ENCODE assay signal across 8 cellular contexts in the genomic region with DNA sequence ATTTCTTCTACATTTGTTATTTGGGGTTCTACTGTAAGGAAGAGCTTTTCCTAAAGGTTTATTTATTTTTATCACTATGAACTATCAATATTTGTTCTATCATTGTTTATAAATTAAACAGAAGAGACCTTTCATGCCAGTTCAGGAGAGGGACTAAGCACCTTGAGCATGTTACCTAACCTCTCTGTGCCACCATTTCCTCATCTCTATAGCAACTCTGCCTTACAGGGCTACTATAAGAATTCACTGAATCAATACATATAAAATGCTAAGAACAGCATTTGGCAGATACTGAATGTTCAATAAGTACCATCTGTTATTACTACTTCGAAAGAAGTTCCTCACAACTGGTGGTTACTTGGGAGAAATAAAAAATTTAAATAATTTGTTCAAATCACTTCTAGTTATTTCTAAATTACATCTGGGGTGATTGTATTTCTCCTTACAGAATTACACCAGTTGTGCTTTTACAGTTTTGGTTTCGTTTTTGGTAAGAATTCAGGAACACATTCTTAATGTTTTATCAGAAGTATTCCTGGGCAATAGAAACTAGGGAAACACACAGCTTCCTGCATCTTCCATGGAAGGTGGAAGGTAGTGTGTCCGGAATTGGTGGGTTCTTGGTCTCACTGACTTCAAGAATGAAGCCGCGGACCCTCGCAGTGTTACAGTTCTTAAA. TPM values are rescaled to one million over a fixed set of nuclear protein-coding genes. Genes with fewer than 3 reads are reported as not detected.
DNase-seq lines count a peak whose midpoint lies in the region; ATAC-seq, FAIRE-seq and TF ChIP-seq lines count a peak whose summit lies in the region.

No MANE protein-coding gene starts in this region.

- WGBS in SK-N-SH (ENCODE audit: low lambda C conversion rate), result 30% methylated on average over 5 of the region's 6 CpGs

- no peaks in the 10 kb centered on the region for H3K36me3 ChIP-seq in SK-N-SH (replicated peaks in 1 of 2; ENCODE audit: control insufficient read depth in 1 of 2, insufficient read depth in 2 of 2, low read length in 1 of 2)
- no peaks in the 10 kb centered on the region for H3K36me3 ChIP-seq in kidney (ENCODE audit: control insufficient read depth in 1 of 2, insufficient read depth in 2 of 2, low read length in 2 of 2)

- no peaks in the 10 kb centered on the region for H3K79me2 ChIP-seq in SK-N-SH (ENCODE audit: insufficient read depth)

- POLR2A ChIA-PET in SK-N-SH (lab: Yijun Ruan, JAX), result no interaction called here

- FAIRE-seq in kidney (lab: Jason Lieb, UNC), result no peak

- intact Hi-C loops in kidney (cut with DNase I), result loop anchor here (10.0 kb wide), 1 partner anchor 137 kb away; no protein-coding TSS in a partner anchor

- no peaks in the 10 kb centered on the region for H3K9me3 ChIP-seq in SK-N-SH
- H3K9me3 ChIP-seq in kidney (ENCODE audit: control insufficient read depth in 1 of 2, low read length in 2 of 2), result no peaks in the 10 kb centered on the region

- H3K4me3 ChIP-seq in SK-N-SH (ENCODE audit: low read depth in 2 of 2, low read length in 1 of 2), result peak overlapping the region; percentile 45 to 63
- peak overlapping the region; percentile 21 to 26 for H3K4me3 ChIP-seq in kidney (ENCODE audit: low read length in 2 of 2)

- peak overlapping the region; percentile 76 for H2AFZ ChIP-seq in SK-N-SH (ENCODE audit: low read depth)

- H3K9ac ChIP-seq in SK-N-SH, result no peak overlapping the region
- H3K9ac ChIP-seq in kidney (ENCODE audit: low read length in 2 of 2), result no peak overlapping the region

- peak; percentile 51 for ATAC-seq in GM19438 (IDR thresholded peaks at IDR 0.05; ENCODE audit: low read depth, unreplicated experiment)
- ATAC-seq in HG03095 (IDR thresholded peaks at IDR 0.05; ENCODE audit: unreplicated experiment), result no peak
- no peak for ATAC-seq in HG02571 (IDR thresholded peaks at IDR 0.05; ENCODE audit: unreplicated experiment)
- no peak for ATAC-seq in GM21619 (IDR thresholded peaks at IDR 0.05; ENCODE audit: unreplicated experiment)

- H3K4me1 ChIP-seq in SK-N-SH (ENCODE audit: control insufficient read depth in 1 of 2, insufficient read depth in 2 of 2, low read depth in 1 of 2, low read length in 1 of 2), result no peaks in the 10 kb centered on the region; a peak in 1 of 4 replicates
- no peaks in the 10 kb centered on the region for H3K4me1 ChIP-seq in kidney (ENCODE audit: control insufficient read depth in 1 of 2, insufficient read depth in 1 of 2, low read depth in 1 of 2, low read length in 2 of 2)

- CTCF ChIA-PET in SK-N-SH (lab: Yijun Ruan, JAX), result no interaction called here

- H3F3A ChIP-seq in SK-N-SH (replicated peaks; ENCODE audit: insufficient read depth), result peaks cover 8% of the 10 kb centered on the region

- no peaks in the 10 kb centered on the region for H4K20me1 ChIP-seq in SK-N-SH (ENCODE audit: insufficient read depth)

- DNase-seq in AML-193 (lab: John Stamatoyannopoulos, UW) (peak; percentile 41 to 52), SK-N-SH (no peak), kidney (no peak), NCI-H82 (lab: John Stamatoyannopoulos, UW) (no peak)

- TF ChIP-seq CTCF in SK-N-SH (IDR thresholded peaks at IDR 0.05), result no peak
- TF ChIP-seq CTCF in kidney (IDR thresholded peaks at IDR 0.05; ENCODE audit: borderline replicate concordance, extremely low read depth, insufficient read depth), result no peak

- H3K27ac ChIP-seq in SK-N-SH (ENCODE audit: low read depth in 2 of 2, low read length in 1 of 2) (no peak overlapping the region), kidney (ENCODE audit: low read depth in 2 of 2, low read length in 2 of 2) (no peak overlapping the region)

- H3K4me2 ChIP-seq in SK-N-SH, result peak overlapping the region; percentile 70

- H3K27me3 ChIP-seq in SK-N-SH (ENCODE audit: insufficient read depth), result peaks cover 8% of the 10 kb centered on the region

- H3K9me2 ChIP-seq in SK-N-SH, result no peaks in the 10 kb centered on the region

- no peak for TF ChIP-seq EP300 in SK-N-SH (IDR thresholded peaks at IDR 0.05; ENCODE audit: borderline replicate concordance in 1 of 2, low read depth in 1 of 2, low read length in 1 of 2)

- TF ChIP-seq RAD21 in SK-N-SH (IDR thresholded peaks at IDR 0.05; ENCODE audit: low read length), result no peak

TF ChIP-seq in SK-N-SH, 30 proteins besides CTCF, POLR2A, EP300 and RAD21 (continues in another document):
- TF ChIP-seq GATA2 (CRISPR knock-in tag; IDR thresholded peaks at IDR 0.05) (no peak), NFIC (IDR thresholded peaks at IDR 0.05; ENCODE audit: borderline replicate concordance) (no peak), TCF12 (IDR thresholded peaks at IDR 0.05) (no peak), TEAD4 (IDR thresholded peaks at IDR 0.05; ENCODE audit: borderline replicate concordance, insufficient read depth) (no peak), YY1 (IDR thresholded peaks at IDR 0.05; ENCODE audit: low read depth) (no peak), MEF2A (IDR thresholded peaks at IDR 0.05; ENCODE audit: borderline replicate concordance, low read depth) (no peak), SMC3 (IDR thresholded peaks at IDR 0.05; ENCODE audit: low read depth, low read length) (no peak), RXRA (IDR thresholded peaks at IDR 0.05; ENCODE audit: borderline replicate concordance, low read depth) (no peak), RCOR1 (IDR thresholded peaks at IDR 0.05; ENCODE audit: low read length) (no peak), GABPA (IDR thresholded peaks at IDR 0.05; ENCODE audit: low read depth) (no peak), PBX3 (IDR thresholded peaks at IDR 0.05) (no peak), ELF1 (IDR thresholded peaks at IDR 0.05) (no peak), MXI1 (IDR thresholded peaks at IDR 0.05; ENCODE audit: low read depth, low read length) (no peak), JUND (IDR thresholded peaks at IDR 0.05) (no peak), NRF1 (IDR thresholded peaks at IDR 0.05; ENCODE audit: low read depth, low read length) (no peak), IRF3 (IDR thresholded peaks at IDR 0.05; ENCODE audit: low read depth, low read length) (no peak)
- TF ChIP-seq, protein P1, sequence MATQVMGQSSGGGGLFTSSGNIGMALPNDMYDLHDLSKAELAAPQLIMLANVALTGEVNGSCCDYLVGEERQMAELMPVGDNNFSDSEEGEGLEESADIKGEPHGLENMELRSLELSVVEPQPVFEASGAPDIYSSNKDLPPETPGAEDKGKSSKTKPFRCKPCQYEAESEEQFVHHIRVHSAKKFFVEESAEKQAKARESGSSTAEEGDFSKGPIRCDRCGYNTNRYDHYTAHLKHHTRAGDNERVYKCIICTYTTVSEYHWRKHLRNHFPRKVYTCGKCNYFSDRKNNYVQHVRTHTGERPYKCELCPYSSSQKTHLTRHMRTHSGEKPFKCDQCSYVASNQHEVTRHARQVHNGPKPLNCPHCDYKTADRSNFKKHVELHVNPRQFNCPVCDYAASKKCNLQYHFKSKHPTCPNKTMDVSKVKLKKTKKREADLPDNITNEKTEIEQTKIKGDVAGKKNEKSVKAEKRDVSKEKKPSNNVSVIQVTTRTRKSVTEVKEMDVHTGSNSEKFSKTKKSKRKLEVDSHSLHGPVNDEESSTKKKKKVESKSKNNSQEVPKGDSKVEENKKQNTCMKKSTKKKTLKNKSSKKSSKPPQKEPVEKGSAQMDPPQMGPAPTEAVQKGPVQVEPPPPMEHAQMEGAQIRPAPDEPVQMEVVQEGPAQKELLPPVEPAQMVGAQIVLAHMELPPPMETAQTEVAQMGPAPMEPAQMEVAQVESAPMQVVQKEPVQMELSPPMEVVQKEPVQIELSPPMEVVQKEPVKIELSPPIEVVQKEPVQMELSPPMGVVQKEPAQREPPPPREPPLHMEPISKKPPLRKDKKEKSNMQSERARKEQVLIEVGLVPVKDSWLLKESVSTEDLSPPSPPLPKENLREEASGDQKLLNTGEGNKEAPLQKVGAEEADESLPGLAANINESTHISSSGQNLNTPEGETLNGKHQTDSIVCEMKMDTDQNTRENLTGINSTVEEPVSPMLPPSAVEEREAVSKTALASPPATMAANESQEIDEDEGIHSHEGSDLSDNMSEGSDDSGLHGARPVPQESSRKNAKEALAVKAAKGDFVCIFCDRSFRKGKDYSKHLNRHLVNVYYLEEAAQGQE (IDR thresholded peaks at IDR 0.05; ENCODE audit: low read depth, low read length), result no peak
- TF ChIP-seq, protein P2, sequence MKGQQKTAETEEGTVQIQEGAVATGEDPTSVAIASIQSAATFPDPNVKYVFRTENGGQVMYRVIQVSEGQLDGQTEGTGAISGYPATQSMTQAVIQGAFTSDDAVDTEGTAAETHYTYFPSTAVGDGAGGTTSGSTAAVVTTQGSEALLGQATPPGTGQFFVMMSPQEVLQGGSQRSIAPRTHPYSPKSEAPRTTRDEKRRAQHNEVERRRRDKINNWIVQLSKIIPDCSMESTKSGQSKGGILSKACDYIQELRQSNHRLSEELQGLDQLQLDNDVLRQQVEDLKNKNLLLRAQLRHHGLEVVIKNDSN (IDR thresholded peaks at IDR 0.05; ENCODE audit: borderline replicate concordance, low read depth), result no peak

RNA-seq across cellular contexts. Expression of gene EREG, which starts 32.9 kb away (rescaled TPM):
- polyA plus RNA-seq in SK-N-SH (2012; rRNA removed) (not detected in 2 replicates), kidney (ENCODE audit: insufficient read depth, low read depth, low replicate concordance) (not detected)
- polyA plus RNA-seq in SK-N-SH (2012; cell fraction: cytosol; rRNA removed), result not detected in 2 replicates
- polyA plus RNA-seq in SK-N-SH (2012; cell fraction: nucleus; rRNA removed), result not detected in 2 replicates
- 0.44 TPM for total RNA-seq in kidney

RNA-seq across cellular contexts. Expression of gene AREG, which starts 47.0 kb away (rescaled TPM):
- polyA plus RNA-seq in SK-N-SH (2012; rRNA removed), result not detected in 2 replicates
- polyA plus RNA-seq in SK-N-SH (2012; cell fraction: cytosol; rRNA removed), result not detected in 2 replicates
- polyA plus RNA-seq in SK-N-SH (2012; cell fraction: nucleus; rRNA removed), result not detected in 2 replicates
- 11.8 TPM for total RNA-seq in kidney
- polyA plus RNA-seq in kidney (ENCODE audit: insufficient read depth, low read depth, low replicate concordance), result not detected

Comparison
In these comparisons a context has a peak if more than half of its experiments do, and no peak if none do; other contexts are left out.
1. DNase-seq: peak in AML-193 (2 of 2); none in SK-N-SH (single experiment), kidney (single experiment) and NCI-H82 (single experiment).